Comparison of ENCODE assay signal across 5 cellular contexts in genomic region chr16:10741249-10741648, GRCh38. TPM values are rescaled to one million over a fixed set of nuclear protein-coding genes. Genes with fewer than 3 reads are reported as not detected.
"Had no signal": no experiment of that assay in that cellular context is flagged by ENCODE, and none has a peak within 500 bp of the region (broad histone marks: within the 10 kb centered on the region; RNA-seq: fewer than 3 reads in every experiment).

No MANE protein-coding gene starts in this region.

RNA-seq across cellular contexts. Expression of gene TEKT5, which starts 46.5 kb away (rescaled TPM):
- total RNA-seq: activated CD8-positive, alpha-beta memory T cell treated with anti-CD3 and anti-CD28 coated beads for 36 hours; activated naive CD8-positive, alpha-beta T cell treated with anti-CD3 and anti-CD28 coated beads for 36 hours; activated T-helper 2 cell treated with anti-CD3 and anti-CD28 coated beads, Interferon-gamma antibody, Interleukin-2, Interleukin-4, amounts not matched to agents 10 μg/mL and 5 μg/mL and 100 μg/mL, durations not matched to agents 14 hours and 24 hours and 36 hours; NCI-H460; Right ventricle myocardium inferior had no signal
